ENCODE assay signal across 25 cellular contexts in the genomic region with DNA sequence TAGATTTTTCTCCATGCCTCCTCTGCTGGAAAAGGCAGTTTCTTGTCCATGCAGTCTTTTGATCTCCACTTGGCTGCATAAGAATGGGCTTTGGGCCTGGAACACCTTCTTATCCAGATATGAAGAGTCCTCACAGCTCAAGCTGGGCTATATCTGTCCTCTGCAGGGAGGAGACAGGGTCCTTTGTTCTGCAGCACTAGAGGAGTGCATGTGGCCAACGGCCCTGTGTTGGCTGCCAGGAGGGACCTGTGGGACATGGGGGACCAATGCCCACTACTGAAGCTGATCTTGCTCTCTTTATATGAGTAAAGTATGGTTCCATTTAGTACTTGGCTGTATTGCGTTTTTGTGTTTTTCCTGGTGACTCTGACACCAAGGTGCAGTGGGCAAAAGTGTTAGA.
"Had no signal": no experiment of that assay in that cellular context is flagged by ENCODE, and none has a peak within 500 bp of the region (broad histone marks: within the 10 kb centered on the region; RNA-seq: fewer than 3 reads in every experiment).

No MANE protein-coding gene starts in this region.

- H3K4me3 Mint-ChIP-seq: central memory CD8-positive, alpha-beta T cell; immature natural killer cell; natural killer cell; stimulated activated effector memory CD8-positive, alpha-beta T cell treated with anti-CD3 and anti-CD28 coated beads, Interleukin-12 subunit alpha, Interleukin-12 subunit beta, amount 100 ng/mL, for 72 hours had no signal

- H2AFZ ChIP-seq: parathyroid adenoma had no signal

- H3K27ac ChIP-seq: coronary artery, epithelial cell of prostate, lower lobe of right lung, neutrophil, parathyroid adenoma, testis, upper lobe of left lung had no signal

- H3K36me3 ChIP-seq: esophagus muscularis mucosa, lower lobe of right lung, neutrophil, sigmoid colon, tibial nerve, upper lobe of left lung had no signal

- H3K27me3 ChIP-seq: esophagus muscularis mucosa, neutrophil, sigmoid colon, testis, tibial nerve, upper lobe of left lung had no signal

- H3K4me1 Mint-ChIP-seq: central memory CD8-positive, alpha-beta T cell; immature natural killer cell; natural killer cell; stimulated activated effector memory CD8-positive, alpha-beta T cell treated with anti-CD3 and anti-CD28 coated beads, Interleukin-12 subunit alpha, Interleukin-12 subunit beta, amount 100 ng/mL, for 72 hours had no signal

- H3K27me3 Mint-ChIP-seq: progenitor cell of endocrine pancreas had no signal

- H3K9ac ChIP-seq: parathyroid adenoma had no signal

- H3K36me3 Mint-ChIP-seq: immature natural killer cell; natural killer cell; stimulated activated effector memory CD8-positive, alpha-beta T cell treated with anti-CD3 and anti-CD28 coated beads, Interleukin-12 subunit alpha, Interleukin-12 subunit beta, amount 100 ng/mL, for 72 hours had no signal

- H3K4me3 ChIP-seq: coronary artery, esophagus muscularis mucosa, lower lobe of right lung, sigmoid colon, testis, tibial nerve, upper lobe of left lung had no signal

- H3K4me1 ChIP-seq: esophagus muscularis mucosa, lower lobe of right lung, parathyroid adenoma, testis, tibial nerve, upper lobe of left lung had no signal

- H3K9me3 Mint-ChIP-seq: central memory CD8-positive, alpha-beta T cell; immature natural killer cell; stimulated activated effector memory CD8-positive, alpha-beta T cell treated with anti-CD3 and anti-CD28 coated beads, Interleukin-12 subunit alpha, Interleukin-12 subunit beta, amount 100 ng/mL, for 72 hours had no signal

- H3K9me3 ChIP-seq: esophagus muscularis mucosa, lower lobe of right lung, neutrophil, sigmoid colon, testis, tibial nerve, upper lobe of left lung had no signal

- H3K79me2 ChIP-seq: parathyroid adenoma had no signal

- ATAC-seq: left ventricle myocardium superior; lower lobe of right lung; natural killer cell; stimulated activated effector memory CD8-positive, alpha-beta T cell treated with anti-CD3 and anti-CD28 coated beads, Interleukin-12 subunit alpha, Interleukin-12 subunit beta, amount 100 ng/mL, for 72 hours; stimulated activated naive CD8-positive, alpha-beta T cell treated with anti-CD3 and anti-CD28 coated beads, Interleukin-15, Interleukin-2, amounts not matched to agents 100 U/mL and 50 U/mL, for 24 hours had no signal

- DNase-seq: effector CD4-positive, alpha-beta T cell; foreskin melanocyte; hypothalamus; immature natural killer cell; islet precursor cell; kidney glomerular epithelial cell; left ventricle myocardium superior; lower lobe of right lung; natural killer cell; sigmoid colon; stimulated activated CD4-positive, alpha-beta T cell treated with anti-CD3 and anti-CD28 coated beads, Interleukin-2, amount 100 ng/mL, for 24 hours; stimulated activated CD4-positive, alpha-beta T cell treated with anti-CD3 and anti-CD28 coated beads, Interleukin-4, amount 100 ng/mL, for 24 hours; stimulated activated naive CD8-positive, alpha-beta T cell treated with anti-CD3 and anti-CD28 coated beads, Interleukin-15, Interleukin-2, amounts not matched to agents 100 U/mL and 50 U/mL, for 24 hours; substantia nigra; testis; upper lobe of left lung had no signal

- H3K27ac Mint-ChIP-seq: immature natural killer cell; natural killer cell; progenitor cell of endocrine pancreas; stimulated activated effector memory CD8-positive, alpha-beta T cell treated with anti-CD3 and anti-CD28 coated beads, Interleukin-12 subunit alpha, Interleukin-12 subunit beta, amount 100 ng/mL, for 72 hours had no signal
